ENCODE assay signal across 9 cellular contexts in genomic region chr11:130103296-130103814, GRCh38. TPM values are rescaled to one million over a fixed set of nuclear protein-coding genes. Genes with fewer than 3 reads are reported as not detected.
DNase-seq lines count a peak whose midpoint lies in the region; ATAC-seq lines count a peak whose summit lies in the region.
"Had no signal": no experiment of that assay in that cellular context is flagged by ENCODE, and none has a peak within 500 bp of the region (broad histone marks: within the 10 kb centered on the region; RNA-seq: fewer than 3 reads in every experiment).

No MANE protein-coding gene starts in this region.

- H3K4me3 Mint-ChIP-seq in activated naive CD4-positive, alpha-beta T cell treated with anti-CD3 and anti-CD28 coated beads for 36 hours: no peak overlapping the region

- DNase-seq in Daoy (ENCODE audit: low read depth) (peak; percentile 74), OCI-M1 (lab: John Stamatoyannopoulos, UW) (peak; percentile 24), epidermal melanocyte (ENCODE audit: insufficient read length, low spot score) (peak; percentile 47), non-pigmented ciliary epithelial cell (ENCODE audit: low read depth) (peak; percentile 96), nucleus accumbens (lab: John Stamatoyannopoulos, UW) (no peak)
- DNase-seq in activated naive CD4-positive, alpha-beta T cell treated with anti-CD3 and anti-CD28 coated beads for 36 hours: no peak
- DNase-seq: NCI-H1436 treated with DMSO at 0.1 percent for 48 hours had no signal

- no peaks in the 10 kb centered on the region for H3K27me3 Mint-ChIP-seq in activated naive CD4-positive, alpha-beta T cell treated with anti-CD3 and anti-CD28 coated beads for 36 hours (ENCODE audit: low read depth)

- no peak overlapping the region for H3K27ac Mint-ChIP-seq in activated naive CD4-positive, alpha-beta T cell treated with anti-CD3 and anti-CD28 coated beads for 36 hours

- no peaks in the 10 kb centered on the region for H3K9me3 Mint-ChIP-seq in activated naive CD4-positive, alpha-beta T cell treated with anti-CD3 and anti-CD28 coated beads for 36 hours

- peaks cover 8% of the 10 kb centered on the region for H3K36me3 Mint-ChIP-seq in activated naive CD4-positive, alpha-beta T cell treated with anti-CD3 and anti-CD28 coated beads for 36 hours (ENCODE audit: low read depth)

- peaks cover 2% of the 10 kb centered on the region for H3K4me1 Mint-ChIP-seq in activated naive CD4-positive, alpha-beta T cell treated with anti-CD3 and anti-CD28 coated beads for 36 hours (ENCODE audit: low read depth)

- intact Hi-C loops in activated naive CD4-positive, alpha-beta T cell treated with anti-CD3 and anti-CD28 coated beads for 36 hours (cut with micrococcal nuclease): no loop called here

- no peak for ATAC-seq in HG02759 (IDR thresholded peaks at IDR 0.05; ENCODE audit: unreplicated experiment)
- no peak for ATAC-seq in HG02678 (IDR thresholded peaks at IDR 0.05; ENCODE audit: unreplicated experiment)

- CTCF ChIA-PET in activated naive CD4-positive, alpha-beta T cell treated with anti-CD3 and anti-CD28 coated beads for 36 hours (lab: Charles Lee): no interaction called here

RNA-seq across cellular contexts. Expression of gene APLP2, which starts 33.7 kb away (rescaled TPM):
- total RNA-seq in Daoy (2014; rRNA removed; shearing (Covaris generic)): 94.6 and 103 TPM in 2 replicates
- 10 to 100 TPM; 38.4 to 43.5 TPM for total RNA-seq in activated naive CD4-positive, alpha-beta T cell treated with anti-CD3 and anti-CD28 coated beads for 36 hours

RNA-seq across cellular contexts. Expression of gene ST14, which starts 56.2 kb away (rescaled TPM):
- not detected in 2 replicates for total RNA-seq in Daoy (2014; rRNA removed; shearing (Covaris generic))
- total RNA-seq in activated naive CD4-positive, alpha-beta T cell treated with anti-CD3 and anti-CD28 coated beads for 36 hours: not detected

Comparison
In these comparisons a context has a peak if more than half of its experiments do, and no peak if none do; other contexts are left out.
1. DNase-seq: peak in Daoy (single experiment), OCI-M1 (single experiment), epidermal melanocyte (single experiment) and non-pigmented ciliary epithelial cell (single experiment); none in activated naive CD4-positive, alpha-beta T cell treated with anti-CD3 and anti-CD28 coated beads for 36 hours (single experiment) and nucleus accumbens (0 of 56).